ENCODE assay signal across 20 cellular contexts in genomic region chr9:16121168-16121567, GRCh38.
"Had no signal": no experiment of that assay in that cellular context is flagged by ENCODE, and none has a peak within 500 bp of the region (broad histone marks: within the 10 kb centered on the region; RNA-seq: fewer than 3 reads in every experiment).

No MANE protein-coding gene starts in this region.

- DNase-seq: activated CD4-positive, alpha-beta T cell treated with anti-CD3 and anti-CD28 coated beads for 1 hour; activated gamma-delta T cell treated with Interleukin-2 at 50 U/mL for 16 hours; activated T-cell treated with anti-CD3 and anti-CD28 coated beads, Interleukin-2, amount 50 U/mL, for 1 hour; aorta; central memory CD4-positive, alpha-beta T cell; effector memory CD4-positive, alpha-beta T cell; gastrocnemius medialis; islet precursor cell; left cardiac atrium; nephron progenitor cell; nucleus accumbens; sigmoid colon; spleen; stimulated activated CD4-positive, alpha-beta T cell treated with anti-CD3 and anti-CD28 coated beads, Interleukin-4, amount 100 ng/mL, for 1 hour; stimulated activated naive CD4-positive, alpha-beta T cell treated with Interleukin-2 at 50 U/mL for 16 hours; substantia nigra; SW 1271; thyroid gland; WERI-Rb-1 had no signal

- H3K36me3 Mint-ChIP-seq: activated naive CD4-positive, alpha-beta T cell treated with anti-CD3 and anti-CD28 coated beads, Interleukin-2, amount 50 U/mL, for 24 hours had no signal

- H3K27ac ChIP-seq: gastrocnemius medialis, sigmoid colon, spleen, thyroid gland, WERI-Rb-1 had no signal

- H3K4me3 ChIP-seq: gastrocnemius medialis, sigmoid colon, spleen, thyroid gland had no signal

- ATAC-seq: gastrocnemius medialis, left cardiac atrium had no signal

- H3K36me3 ChIP-seq: gastrocnemius medialis, sigmoid colon, spleen, thyroid gland, WERI-Rb-1 had no signal

- H3K9me3 ChIP-seq: gastrocnemius medialis, sigmoid colon, spleen, thyroid gland had no signal

- H3K9me3 Mint-ChIP-seq: nephron progenitor cell had no signal

- H3K27ac Mint-ChIP-seq: activated naive CD4-positive, alpha-beta T cell treated with anti-CD3 and anti-CD28 coated beads, Interleukin-2, amount 50 U/mL, for 24 hours; nephron progenitor cell had no signal

- H3K4me1 ChIP-seq: gastrocnemius medialis, sigmoid colon, spleen had no signal

- H3K27me3 ChIP-seq: gastrocnemius medialis, sigmoid colon, spleen, thyroid gland had no signal
